Comparison of ENCODE assay signal across 2 cellular contexts in the genomic region with DNA sequence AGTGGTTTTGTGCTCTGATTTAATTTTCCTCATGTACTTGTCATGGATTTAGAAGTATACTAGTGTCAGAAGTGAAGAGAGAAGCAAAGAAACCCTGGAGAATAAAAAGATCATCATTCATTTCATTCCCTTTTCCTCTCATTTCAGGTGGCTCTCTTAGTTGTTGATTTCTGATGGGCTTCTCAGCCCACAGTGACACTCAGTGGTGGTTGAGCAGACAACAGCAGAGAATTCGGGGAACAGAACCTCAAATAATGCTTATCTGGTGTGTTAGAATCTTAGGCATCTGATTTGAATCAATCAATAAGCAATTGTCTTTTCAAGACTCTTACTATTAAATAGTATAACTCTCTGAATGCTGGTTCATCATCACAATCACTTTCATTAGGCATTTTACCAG.
TF ChIP-seq lines count a peak whose summit lies in the region.

No MANE protein-coding gene starts in this region.

TF ChIP-seq in GM12878, 131 proteins besides CTCF, POLR2A, EP300 and RAD21:
- TF ChIP-seq RFX5 (IDR thresholded peaks at IDR 0.05; ENCODE audit: low read depth, low read length) (no peak), NRF1 (conservative IDR thresholded peaks at IDR 0.05; ENCODE audit: low read depth, low read length) (no peak), SREBF1 (IDR thresholded peaks at IDR 0.05; ENCODE audit: low read length) (no peak), MYB (IDR thresholded peaks at IDR 0.05; ENCODE audit: borderline replicate concordance, low read depth, low read length) (no peak), PKNOX1 (IDR thresholded peaks at IDR 0.05) (no peak), IKZF1 (conservative IDR thresholded peaks at IDR 0.05) (no peak), NR2C1 (IDR thresholded peaks at IDR 0.05) (no peak), ZNF622 (IDR thresholded peaks at IDR 0.05) (no peak)
- TF ChIP-seq, protein P1, sequence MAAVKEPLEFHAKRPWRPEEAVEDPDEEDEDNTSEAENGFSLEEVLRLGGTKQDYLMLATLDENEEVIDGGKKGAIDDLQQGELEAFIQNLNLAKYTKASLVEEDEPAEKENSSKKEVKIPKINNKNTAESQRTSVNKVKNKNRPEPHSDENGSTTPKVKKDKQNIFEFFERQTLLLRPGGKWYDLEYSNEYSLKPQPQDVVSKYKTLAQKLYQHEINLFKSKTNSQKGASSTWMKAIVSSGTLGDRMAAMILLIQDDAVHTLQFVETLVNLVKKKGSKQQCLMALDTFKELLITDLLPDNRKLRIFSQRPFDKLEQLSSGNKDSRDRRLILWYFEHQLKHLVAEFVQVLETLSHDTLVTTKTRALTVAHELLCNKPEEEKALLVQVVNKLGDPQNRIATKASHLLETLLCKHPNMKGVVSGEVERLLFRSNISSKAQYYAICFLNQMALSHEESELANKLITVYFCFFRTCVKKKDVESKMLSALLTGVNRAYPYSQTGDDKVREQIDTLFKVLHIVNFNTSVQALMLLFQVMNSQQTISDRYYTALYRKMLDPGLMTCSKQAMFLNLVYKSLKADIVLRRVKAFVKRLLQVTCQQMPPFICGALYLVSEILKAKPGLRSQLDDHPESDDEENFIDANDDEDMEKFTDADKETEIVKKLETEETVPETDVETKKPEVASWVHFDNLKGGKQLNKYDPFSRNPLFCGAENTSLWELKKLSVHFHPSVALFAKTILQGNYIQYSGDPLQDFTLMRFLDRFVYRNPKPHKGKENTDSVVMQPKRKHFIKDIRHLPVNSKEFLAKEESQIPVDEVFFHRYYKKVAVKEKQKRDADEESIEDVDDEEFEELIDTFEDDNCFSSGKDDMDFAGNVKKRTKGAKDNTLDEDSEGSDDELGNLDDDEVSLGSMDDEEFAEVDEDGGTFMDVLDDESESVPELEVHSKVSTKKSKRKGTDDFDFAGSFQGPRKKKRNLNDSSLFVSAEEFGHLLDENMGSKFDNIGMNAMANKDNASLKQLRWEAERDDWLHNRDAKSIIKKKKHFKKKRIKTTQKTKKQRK (IDR thresholded peaks at IDR 0.05; ENCODE audit: low read depth, low read length) = no peak
- TF ChIP-seq, protein P2, sequence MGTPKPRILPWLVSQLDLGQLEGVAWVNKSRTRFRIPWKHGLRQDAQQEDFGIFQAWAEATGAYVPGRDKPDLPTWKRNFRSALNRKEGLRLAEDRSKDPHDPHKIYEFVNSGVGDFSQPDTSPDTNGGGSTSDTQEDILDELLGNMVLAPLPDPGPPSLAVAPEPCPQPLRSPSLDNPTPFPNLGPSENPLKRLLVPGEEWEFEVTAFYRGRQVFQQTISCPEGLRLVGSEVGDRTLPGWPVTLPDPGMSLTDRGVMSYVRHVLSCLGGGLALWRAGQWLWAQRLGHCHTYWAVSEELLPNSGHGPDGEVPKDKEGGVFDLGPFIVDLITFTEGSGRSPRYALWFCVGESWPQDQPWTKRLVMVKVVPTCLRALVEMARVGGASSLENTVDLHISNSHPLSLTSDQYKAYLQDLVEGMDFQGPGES (IDR thresholded peaks at IDR 0.05) = no peak

TF ChIP-seq in neural cell, 6 proteins besides CTCF, POLR2A, EP300 and RAD21:
- TF ChIP-seq MXI1 (conservative IDR thresholded peaks at IDR 0.05; ENCODE audit: poor library complexity, severe bottlenecking) (no peak), SMC3 (conservative IDR thresholded peaks at IDR 0.05; ENCODE audit: poor library complexity) (peak; percentile 82), EZH2 (IDR thresholded peaks at IDR 0.05; ENCODE audit: borderline replicate concordance, insufficient read depth, low read length, poor library complexity, severe bottlenecking) (no peak), POLR2AphosphoS5 (IDR thresholded peaks at IDR 0.05) (no peak), TAF1 (IDR thresholded peaks at IDR 0.05; ENCODE audit: low read depth) (no peak)
- TF ChIP-seq, protein P3, sequence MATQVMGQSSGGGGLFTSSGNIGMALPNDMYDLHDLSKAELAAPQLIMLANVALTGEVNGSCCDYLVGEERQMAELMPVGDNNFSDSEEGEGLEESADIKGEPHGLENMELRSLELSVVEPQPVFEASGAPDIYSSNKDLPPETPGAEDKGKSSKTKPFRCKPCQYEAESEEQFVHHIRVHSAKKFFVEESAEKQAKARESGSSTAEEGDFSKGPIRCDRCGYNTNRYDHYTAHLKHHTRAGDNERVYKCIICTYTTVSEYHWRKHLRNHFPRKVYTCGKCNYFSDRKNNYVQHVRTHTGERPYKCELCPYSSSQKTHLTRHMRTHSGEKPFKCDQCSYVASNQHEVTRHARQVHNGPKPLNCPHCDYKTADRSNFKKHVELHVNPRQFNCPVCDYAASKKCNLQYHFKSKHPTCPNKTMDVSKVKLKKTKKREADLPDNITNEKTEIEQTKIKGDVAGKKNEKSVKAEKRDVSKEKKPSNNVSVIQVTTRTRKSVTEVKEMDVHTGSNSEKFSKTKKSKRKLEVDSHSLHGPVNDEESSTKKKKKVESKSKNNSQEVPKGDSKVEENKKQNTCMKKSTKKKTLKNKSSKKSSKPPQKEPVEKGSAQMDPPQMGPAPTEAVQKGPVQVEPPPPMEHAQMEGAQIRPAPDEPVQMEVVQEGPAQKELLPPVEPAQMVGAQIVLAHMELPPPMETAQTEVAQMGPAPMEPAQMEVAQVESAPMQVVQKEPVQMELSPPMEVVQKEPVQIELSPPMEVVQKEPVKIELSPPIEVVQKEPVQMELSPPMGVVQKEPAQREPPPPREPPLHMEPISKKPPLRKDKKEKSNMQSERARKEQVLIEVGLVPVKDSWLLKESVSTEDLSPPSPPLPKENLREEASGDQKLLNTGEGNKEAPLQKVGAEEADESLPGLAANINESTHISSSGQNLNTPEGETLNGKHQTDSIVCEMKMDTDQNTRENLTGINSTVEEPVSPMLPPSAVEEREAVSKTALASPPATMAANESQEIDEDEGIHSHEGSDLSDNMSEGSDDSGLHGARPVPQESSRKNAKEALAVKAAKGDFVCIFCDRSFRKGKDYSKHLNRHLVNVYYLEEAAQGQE (IDR thresholded peaks at IDR 0.05; ENCODE audit: borderline replicate concordance) = no peak
